9 cellular contexts compared by ENCODE assay signal in the genomic region with DNA sequence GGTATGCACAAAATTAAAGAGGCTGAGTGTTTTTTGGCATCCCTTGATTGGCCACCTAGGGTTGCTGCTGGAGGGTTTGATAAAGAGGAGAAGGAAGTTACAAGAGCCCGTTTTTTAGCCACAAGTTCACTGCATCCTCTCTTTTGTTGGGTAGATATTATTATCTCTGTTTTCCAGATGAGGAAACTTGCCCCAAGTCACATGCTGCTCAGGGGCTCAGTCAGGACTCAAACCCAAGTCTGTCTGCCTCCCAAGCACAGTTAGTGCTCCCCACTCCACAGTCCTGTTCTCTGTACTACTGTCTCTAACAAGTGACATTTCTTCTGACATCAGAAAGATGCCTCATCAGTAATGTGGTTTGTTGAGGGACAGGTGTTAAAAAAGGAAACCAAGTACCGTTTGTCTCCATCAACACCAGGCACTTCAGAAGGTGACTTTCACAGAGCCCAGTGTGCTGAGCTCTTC. TPM values are rescaled to one million over a fixed set of nuclear protein-coding genes. Genes with fewer than 3 reads are reported as not detected.
DNase-seq lines count a peak whose midpoint lies in the region; ATAC-seq and TF ChIP-seq lines count a peak whose summit lies in the region.
"Had no signal": no experiment of that assay in that cellular context is flagged by ENCODE, and none has a peak within 500 bp of the region (broad histone marks: within the 10 kb centered on the region; RNA-seq: fewer than 3 reads in every experiment).

No MANE protein-coding gene starts in this region.

- H3K4me3 ChIP-seq in colonic mucosa: no peak overlapping the region

- no peak overlapping the region for H3K9ac ChIP-seq in colonic mucosa (ENCODE audit: low read depth in 2 of 2, low read length in 2 of 2)

- peaks cover 24% of the 10 kb centered on the region for H3K4me1 Mint-ChIP-seq in activated CD4-positive, alpha-beta T cell treated with anti-CD3 and anti-CD28 coated beads for 36 hours
- peaks cover 26% of the 10 kb centered on the region for H3K4me1 Mint-ChIP-seq in activated naive CD8-positive, alpha-beta T cell (ENCODE audit: low read depth)
- peaks cover 2% of the 10 kb centered on the region for H3K4me1 Mint-ChIP-seq in progenitor cell of endocrine pancreas (ENCODE audit: low read depth)

- H3K36me3 Mint-ChIP-seq in activated CD4-positive, alpha-beta T cell treated with anti-CD3 and anti-CD28 coated beads for 36 hours (ENCODE audit: low read depth): peaks cover 2% of the 10 kb centered on the region
- no peaks in the 10 kb centered on the region for H3K36me3 Mint-ChIP-seq in activated naive CD8-positive, alpha-beta T cell
- no peaks in the 10 kb centered on the region for H3K36me3 Mint-ChIP-seq in progenitor cell of endocrine pancreas (ENCODE audit: insufficient read depth)

- H3K9me3 ChIP-seq in colonic mucosa: no peaks in the 10 kb centered on the region

- intact Hi-C loops in activated CD4-positive, alpha-beta T cell treated with anti-CD3 and anti-CD28 coated beads for 36 hours (cut with DNase I, micrococcal nuclease): loop anchor here (1.0 to 10.0 kb wide), 5 partner anchors 23 to 922 kb away; a partner anchor contains a TSS
- intact Hi-C loops in colonic mucosa (cut with DNase I): no loop called here

- H3K9me3 Mint-ChIP-seq in activated CD4-positive, alpha-beta T cell treated with anti-CD3 and anti-CD28 coated beads for 36 hours (ENCODE audit: low read depth): no peaks in the 10 kb centered on the region
- no peaks in the 10 kb centered on the region for H3K9me3 Mint-ChIP-seq in activated naive CD8-positive, alpha-beta T cell (ENCODE audit: low read depth)
- H3K9me3 Mint-ChIP-seq in progenitor cell of endocrine pancreas (ENCODE audit: low read depth): no peaks in the 10 kb centered on the region

- no peaks in the 10 kb centered on the region for H3K27me3 Mint-ChIP-seq in activated CD4-positive, alpha-beta T cell treated with anti-CD3 and anti-CD28 coated beads for 36 hours
- H3K27me3 Mint-ChIP-seq in activated naive CD8-positive, alpha-beta T cell: no peaks in the 10 kb centered on the region
- H3K27me3 Mint-ChIP-seq in progenitor cell of endocrine pancreas: peaks cover 24% of the 10 kb centered on the region

- ATAC-seq in activated CD4-positive, alpha-beta T cell treated with anti-CD3 and anti-CD28 coated beads for 36 hours: peak; percentile 73
- ATAC-seq in GM18907 (IDR thresholded peaks at IDR 0.05; ENCODE audit: unreplicated experiment): no peak

- H3K36me3 ChIP-seq in colonic mucosa: no peaks in the 10 kb centered on the region

- no peaks in the 10 kb centered on the region for H3K4me1 ChIP-seq in colonic mucosa

- peak; percentile 52 for DNase-seq in activated CD4-positive, alpha-beta T cell treated with anti-CD3 and anti-CD28 coated beads for 36 hours
- DNase-seq in activated CD4-positive, alpha-beta T cell treated with anti-CD3 and anti-CD28 coated beads, Interleukin-2, amount 50 U/mL, for 4 hours: no peak
- DNase-seq in MV-4-11 (lab: John Stamatoyannopoulos, UW) (peak; percentile 49), progenitor cell of endocrine pancreas (ENCODE audit: low spot score, unreplicated experiment) (no peak), RWPE1 (ENCODE audit: low spot score) (no peak), colonic mucosa (no peak)
- DNase-seq: kidney had no signal

- H3K4me3 Mint-ChIP-seq in activated CD4-positive, alpha-beta T cell treated with anti-CD3 and anti-CD28 coated beads for 36 hours: peak overlapping the region; percentile 71
- H3K4me3 Mint-ChIP-seq in activated naive CD8-positive, alpha-beta T cell: peak overlapping the region; percentile 89
- H3K4me3 Mint-ChIP-seq in progenitor cell of endocrine pancreas (ENCODE audit: low read depth): peak overlapping the region; percentile 69

- H3K27me3 ChIP-seq in colonic mucosa: no peaks in the 10 kb centered on the region

- POLR2A ChIA-PET in activated CD4-positive, alpha-beta T cell treated with anti-CD3 and anti-CD28 coated beads for 36 hours (lab: Charles Lee): interaction anchor here (1.2 kb wide), 1 partner anchor 24 kb away, joined by 4 read pairs; no protein-coding TSS in a partner anchor
- POLR2A ChIA-PET in RWPE1 (lab: Yijun Ruan, JAX; ENCODE audit: low non-redundant PET): no interaction called here

- CTCF ChIA-PET in activated CD4-positive, alpha-beta T cell treated with anti-CD3 and anti-CD28 coated beads for 36 hours (lab: Charles Lee): interaction anchor here (0.6 kb wide), 1 partner anchor 136 kb away, joined by 3 read pairs; no protein-coding TSS in a partner anchor
- CTCF ChIA-PET in RWPE1 (lab: Yijun Ruan, JAX): no interaction called here

- H3K27ac ChIP-seq in RWPE1 (no peak overlapping the region), colonic mucosa (no peak overlapping the region)

- TF ChIP-seq CTCF in progenitor cell of endocrine pancreas (IDR thresholded peaks at IDR 0.05; ENCODE audit: unreplicated experiment) (no peak), RWPE1 (conservative IDR thresholded peaks at IDR 0.05; ENCODE audit: low read depth) (no peak), colonic mucosa (IDR thresholded peaks at IDR 0.05) (no peak)

- H3K27ac Mint-ChIP-seq in activated CD4-positive, alpha-beta T cell treated with anti-CD3 and anti-CD28 coated beads for 36 hours: peak overlapping the region; percentile 87
- peak overlapping the region; percentile 89 for H3K27ac Mint-ChIP-seq in activated naive CD8-positive, alpha-beta T cell
- H3K27ac Mint-ChIP-seq in progenitor cell of endocrine pancreas: no peak overlapping the region

RNA-seq across cellular contexts. Expression of a gene that starts 1.4 kb away (rescaled TPM):
- total RNA-seq in activated CD4-positive, alpha-beta T cell treated with anti-CD3 and anti-CD28 coated beads for 36 hours: 1 to 10 TPM; 4.3 to 5.4 TPM
- total RNA-seq in progenitor cell of endocrine pancreas (2.4 TPM in 2 replicates), colonic mucosa (1 to 10 TPM; 1.2 to 1.3 TPM)

RNA-seq across cellular contexts. Expression of a gene that starts 23.5 kb away (rescaled TPM):
- total RNA-seq in activated CD4-positive, alpha-beta T cell treated with anti-CD3 and anti-CD28 coated beads for 36 hours: 10 to 100 TPM; 79.6 to 83.1 TPM
- total RNA-seq in progenitor cell of endocrine pancreas: 61.5 and 63.6 TPM in 2 replicates
- total RNA-seq in colonic mucosa: 10 to 100 TPM; 43.9 to 60.4 TPM

Comparison
In these comparisons a context has a peak if more than half of its experiments do, and no peak if none do; other contexts are left out.
1. DNase-seq: peak in activated CD4-positive, alpha-beta T cell treated with anti-CD3 and anti-CD28 coated beads for 36 hours (single experiment) and MV-4-11 (single experiment); none in activated CD4-positive, alpha-beta T cell treated with anti-CD3 and anti-CD28 coated beads, Interleukin-2, amount 50 U/mL, for 4 hours (0 of 2), progenitor cell of endocrine pancreas (single experiment), RWPE1 (single experiment) and colonic mucosa (single experiment).
2. Peak in every context shown above with its lines, with median percentiles within 50 percentile points of each other: H3K4me3 Mint-ChIP-seq.